12 cellular contexts compared by ENCODE assay signal in the genomic region with DNA sequence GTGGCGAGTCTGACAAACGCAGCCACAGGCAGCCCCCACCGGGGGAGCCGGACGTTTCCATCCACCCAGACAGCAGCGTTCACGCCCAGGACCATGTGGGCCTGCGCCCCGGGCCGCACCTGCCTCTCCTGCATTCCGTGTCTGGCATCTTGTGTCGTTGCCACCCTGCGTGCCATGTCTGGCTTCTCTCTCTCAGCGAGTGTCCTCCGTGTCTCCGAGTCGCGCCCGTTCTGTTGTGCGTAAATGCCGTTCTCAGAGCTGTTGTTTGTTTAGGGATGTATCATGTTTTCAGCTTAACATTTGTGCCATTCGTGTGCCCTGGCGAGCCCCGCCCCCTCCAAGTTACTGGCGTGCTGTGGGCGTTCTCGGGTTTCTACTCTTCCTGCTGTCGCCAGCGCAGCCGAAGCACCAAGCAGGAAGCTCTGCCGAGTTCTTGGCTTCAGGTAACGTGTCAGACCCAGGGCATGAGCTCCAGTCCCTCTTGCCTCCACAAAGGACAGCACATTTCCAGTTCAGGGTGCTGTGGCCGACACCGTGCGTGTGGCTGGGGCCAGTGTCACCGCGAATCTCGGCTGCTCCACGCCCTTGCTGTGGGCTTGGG. TPM values are rescaled to one million over a fixed set of nuclear protein-coding genes. Genes with fewer than 3 reads are reported as not detected.
A peak's percentile ranks its signal among the peaks of the same experiment; 100 is the strongest.
DNase-seq lines count a peak whose midpoint lies in the region; ATAC-seq, FAIRE-seq and TF ChIP-seq lines count a peak whose summit lies in the region.
"Had no signal": no experiment of that assay in that cellular context is flagged by ENCODE, and none has a peak within 500 bp of the region (broad histone marks: within the 10 kb centered on the region; RNA-seq: fewer than 3 reads in every experiment).

No MANE protein-coding gene starts in this region.

- no peaks in the 10 kb centered on the region for H3K36me3 Mint-ChIP-seq in T-helper 1 cell treated with Interleukin-12 subunit alpha and Interleukin-12 subunit beta and Interleukin-4 antibody, amounts not matched to agents 30 μg/mL and 1 μg/mL, for 36 hours (ENCODE audit: low read depth)
- H3K36me3 Mint-ChIP-seq in dendritic cell treated with granulocyte-macrophage colony-stimulating factor and Interleukin-4, amounts not matched to agents 40 ng/mL and 50 ng/mL, for 4 days (ENCODE audit: low read depth): no peaks in the 10 kb centered on the region

- peak overlapping the region; percentile 22 for H3K4me3 ChIP-seq in A549
- H3K4me3 ChIP-seq in HL-60 (replicated peaks; ENCODE audit: insufficient read depth, low read length): no peak overlapping the region
- H3K4me3 ChIP-seq: pancreas, stomach had no signal

- H3K27me3 ChIP-seq in HL-60 (ENCODE audit: insufficient read depth, poor library complexity, severe bottlenecking): no peaks in the 10 kb centered on the region

- peak in 1 of 2 experiments; percentile 58 for DNase-seq in A549 (ENCODE audit: low read depth in 1 of 2, low spot score in 1 of 2)
- DNase-seq in HL-60 (ENCODE audit: low read depth in 1 of 2, low spot score in 1 of 2): no peak
- no peak for DNase-seq in iPS-NIHi7 (ENCODE audit: extremely low spot score)
- no peak for DNase-seq in H54 (ENCODE audit: insufficient read length, low spot score)
- DNase-seq: brain microvascular endothelial cell, stomach had no signal

- peak overlapping the region; percentile 88 for H3K4me2 ChIP-seq in A549

- no peaks in the 10 kb centered on the region for H3K9me3 ChIP-seq in A549
- H3K9me3 ChIP-seq: pancreas had no signal

- peak overlapping the region; percentile 79 for H3K4me3 Mint-ChIP-seq in T-helper 1 cell treated with Interleukin-12 subunit alpha and Interleukin-12 subunit beta and Interleukin-4 antibody, amounts not matched to agents 30 μg/mL and 1 μg/mL, for 36 hours
- H3K4me3 Mint-ChIP-seq in dendritic cell treated with granulocyte-macrophage colony-stimulating factor and Interleukin-4, amounts not matched to agents 40 ng/mL and 50 ng/mL, for 4 days: no peak overlapping the region

- TF ChIP-seq CTCF in A549 (IDR thresholded peaks at IDR 0.05) (no peak), HL-60 (IDR thresholded peaks at IDR 0.05; ENCODE audit: insufficient read depth, low read length) (no peak)

- WGBS in A549 (ENCODE audit: missing lambda C conversion rate): 15% methylated on average over 36 of the region's 39 CpGs

- CTCF ChIA-PET in A549 (lab: Yijun Ruan, JAX): interaction anchor here (1.0 to 3.5 kb wide), 6 partner anchors 10 to 236 kb away, joined by 3 to 18 read pairs (median 6); no protein-coding TSS in a partner anchor

- POLR2A ChIA-PET in A549 (lab: Yijun Ruan, JAX): interaction anchor here (1.1 kb wide), 1 partner anchor 10 kb away, joined by 3 read pairs; no protein-coding TSS in a partner anchor

- no peak for TF ChIP-seq RAD21 in A549 (conservative IDR thresholded peaks at IDR 0.05 in 1 of 2, IDR thresholded peaks at IDR 0.05 in 1 of 2)

- peak; percentile 27 to 61; a peak in 4 of 6 replicates for ATAC-seq in A549
- no peak for ATAC-seq in GM21367 (IDR thresholded peaks at IDR 0.05; ENCODE audit: unreplicated experiment)
- no peak for ATAC-seq in GM21576 (IDR thresholded peaks at IDR 0.05; ENCODE audit: unreplicated experiment)
- ATAC-seq: pancreas had no signal

- H3K27me3 Mint-ChIP-seq in T-helper 1 cell treated with Interleukin-12 subunit alpha and Interleukin-12 subunit beta and Interleukin-4 antibody, amounts not matched to agents 30 μg/mL and 1 μg/mL, for 36 hours (ENCODE audit: low read depth): peaks cover 8% of the 10 kb centered on the region
- H3K27me3 Mint-ChIP-seq in dendritic cell treated with granulocyte-macrophage colony-stimulating factor and Interleukin-4, amounts not matched to agents 40 ng/mL and 50 ng/mL, for 4 days: peaks cover 26% of the 10 kb centered on the region

- TF ChIP-seq EP300 in A549 (IDR thresholded peaks at IDR 0.05): no peak

- FAIRE-seq in A549 (lab: Jason Lieb, UNC) (no peak), H54 (lab: Jason Lieb, UNC) (no peak)
- FAIRE-seq: D721Med, pancreas had no signal

- intact Hi-C loops in dendritic cell treated with granulocyte-macrophage colony-stimulating factor and Interleukin-4, amounts not matched to agents 40 ng/mL and 50 ng/mL, for 4 days (cut with micrococcal nuclease): no loop called here

- no peak for TF ChIP-seq POLR2A in A549 (IDR thresholded peaks at IDR 0.05; ENCODE audit: low read length)
- no peak for TF ChIP-seq POLR2A in H54 (IDR thresholded peaks at IDR 0.05; ENCODE audit: low read depth, low read length)

- H3K4me1 ChIP-seq in A549: peaks cover 9% of the 10 kb centered on the region; the same call in 2 of the 3 replicates
- H3K4me1 ChIP-seq: pancreas had no signal

- peak overlapping the region; percentile 77 for H3K27ac Mint-ChIP-seq in T-helper 1 cell treated with Interleukin-12 subunit alpha and Interleukin-12 subunit beta and Interleukin-4 antibody, amounts not matched to agents 30 μg/mL and 1 μg/mL, for 36 hours
- peak overlapping the region; percentile 34 for H3K27ac Mint-ChIP-seq in dendritic cell treated with granulocyte-macrophage colony-stimulating factor and Interleukin-4, amounts not matched to agents 40 ng/mL and 50 ng/mL, for 4 days

- H3K9me3 Mint-ChIP-seq in T-helper 1 cell treated with Interleukin-12 subunit alpha and Interleukin-12 subunit beta and Interleukin-4 antibody, amounts not matched to agents 30 μg/mL and 1 μg/mL, for 36 hours: no peaks in the 10 kb centered on the region
- H3K9me3 Mint-ChIP-seq in dendritic cell treated with granulocyte-macrophage colony-stimulating factor and Interleukin-4, amounts not matched to agents 40 ng/mL and 50 ng/mL, for 4 days: no peaks in the 10 kb centered on the region

- H3K4me1 Mint-ChIP-seq in T-helper 1 cell treated with Interleukin-12 subunit alpha and Interleukin-12 subunit beta and Interleukin-4 antibody, amounts not matched to agents 30 μg/mL and 1 μg/mL, for 36 hours (ENCODE audit: low read depth): peaks cover 16% of the 10 kb centered on the region
- H3K4me1 Mint-ChIP-seq in dendritic cell treated with granulocyte-macrophage colony-stimulating factor and Interleukin-4, amounts not matched to agents 40 ng/mL and 50 ng/mL, for 4 days (ENCODE audit: low read depth): peaks cover 9% of the 10 kb centered on the region

- H3K27ac ChIP-seq in A549: peak overlapping the region in 1 of 2 experiments; percentile 30; a peak in 3 of 6 replicates
- peak overlapping the region; percentile 44 for H3K27ac ChIP-seq in HL-60 (replicated peaks)
- H3K27ac ChIP-seq: brain microvascular endothelial cell, pancreas, stomach had no signal

TF ChIP-seq in A549, 52 proteins besides CTCF, POLR2A, EP300 and RAD21:
- TF ChIP-seq, protein P1, sequence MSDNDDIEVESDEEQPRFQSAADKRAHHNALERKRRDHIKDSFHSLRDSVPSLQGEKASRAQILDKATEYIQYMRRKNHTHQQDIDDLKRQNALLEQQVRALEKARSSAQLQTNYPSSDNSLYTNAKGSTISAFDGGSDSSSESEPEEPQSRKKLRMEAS (IDR thresholded peaks at IDR 0.05): no peak
- TF ChIP-seq HES2 (IDR thresholded peaks at IDR 0.05) (no peak), HOXA7 (CRISPR knock-in tag; IDR thresholded peaks at IDR 0.05) (no peak), JUN (IDR thresholded peaks at IDR 0.05) (no peak), PHF8 (IDR thresholded peaks at IDR 0.05; ENCODE audit: borderline replicate concordance, low read depth) (no peak), TFCP2L1 (CRISPR knock-in tag; IDR thresholded peaks at IDR 0.05) (no peak), GATA3 (IDR thresholded peaks at IDR 0.05; ENCODE audit: borderline replicate concordance) (no peak), ZC3H11A (IDR thresholded peaks at IDR 0.05) (no peak), HOXB13 (CRISPR knock-in tag; IDR thresholded peaks at IDR 0.05; ENCODE audit: low read depth) (no peak), KDM5A (IDR thresholded peaks at IDR 0.05) (no peak), ZFP36 (IDR thresholded peaks at IDR 0.05; ENCODE audit: borderline replicate concordance, partially characterized antibody) (no peak), ESRRA (IDR thresholded peaks at IDR 0.05; ENCODE audit: borderline replicate concordance, low read length) (no peak)

RNA-seq across cellular contexts. Expression of gene NOC4L, which starts 34.6 kb away (rescaled TPM):
- 10.8 and 12.1 TPM in 2 replicates for polyA plus RNA-seq in A549 (2011; rRNA removed)
- polyA plus RNA-seq in A549 (2012; cell fraction: cytosol; rRNA removed): 35.8 and 44.8 TPM in 2 replicates
- polyA plus RNA-seq in A549 (2012; cell fraction: nucleus; rRNA removed): 74.7 and 86.7 TPM in 2 replicates
- polyA plus RNA-seq in A549 (2017; fragmentation: RNase III; extraction: RNeasy Plus Mini Kit Qiagen cat#74134 plus additional on column Dnase treatment): 32.8 to 36.6 TPM (median 34.1 TPM) in 3 replicates
- 8.4 and 17.4 TPM in 2 replicates for polyA minus RNA-seq in A549 (2011; rRNA and poly(A)+ RNA removed)

RNA-seq across cellular contexts. Expression of gene DDX51, which starts 34.8 kb away (rescaled TPM):
- polyA plus RNA-seq in A549 (2011; rRNA removed) (10.2 and 11.4 TPM in 2 replicates), A549 (2017; fragmentation: RNase III; extraction: RNeasy Plus Mini Kit Qiagen cat#74134 plus additional on column Dnase treatment) (21.8 to 23.7 TPM (median 22.6 TPM) in 3 replicates)
- 37.4 and 40.5 TPM in 2 replicates for polyA plus RNA-seq in A549 (2012; cell fraction: cytosol; rRNA removed)
- polyA plus RNA-seq in A549 (2012; cell fraction: nucleus; rRNA removed): 76.9 and 86.0 TPM in 2 replicates
- 11.4 and 16.5 TPM in 2 replicates for polyA minus RNA-seq in A549 (2011; rRNA and poly(A)+ RNA removed)

Comparison
In these comparisons a context has a peak if more than half of its experiments do, and no peak if none do; other contexts are left out.
1. ATAC-seq: peak in A549 (2 of 2); none in GM21367 (single experiment) and GM21576 (single experiment).